In the genomic region with DNA sequence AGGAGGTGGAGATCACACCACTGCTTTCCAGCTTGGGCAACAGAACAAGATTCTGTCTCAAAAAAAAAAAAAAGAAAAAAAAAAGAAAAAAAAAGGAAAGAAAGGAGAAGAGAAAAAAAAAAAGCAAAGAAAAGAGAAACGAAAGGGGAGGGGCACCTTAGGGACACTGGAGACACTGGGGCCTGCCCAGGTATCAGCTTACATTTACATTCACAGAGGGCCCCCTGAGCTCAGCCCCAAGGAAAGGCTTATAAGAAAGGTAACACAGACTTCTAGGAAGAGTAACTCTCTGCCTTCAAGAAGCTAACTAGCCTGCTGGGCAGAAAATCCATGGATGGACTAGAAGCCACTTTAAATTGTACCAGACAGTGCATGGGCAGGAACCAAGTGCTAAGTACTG, we compare ENCODE assay signal across 30 cellular contexts.
"Had no signal": no experiment of that assay in that cellular context is flagged by ENCODE, and none has a peak within 500 bp of the region (broad histone marks: within the 10 kb centered on the region; RNA-seq: fewer than 3 reads in every experiment).

No MANE protein-coding gene starts in this region.

- ATAC-seq: activated T-helper 17 cell treated with anti-CD3 and anti-CD28 coated beads, Interleukin-2, amount 50 U/mL, for 72 hours; Panc1; Right ventricle myocardium inferior; T-cell had no signal

- H3K27me3 ChIP-seq: MG63 had no signal

- H3K4me3 ChIP-seq: MG63, SK-N-MC had no signal

- DNase-seq: activated CD4-positive, alpha-beta memory T cell treated with anti-CD3 and anti-CD28 coated beads for 36 hours; activated CD4-positive, alpha-beta T cell treated with anti-CD3 and anti-CD28 coated beads, Interleukin-2, amount 10 ng/mL, durations not matched to agents 7 days and 5 days; activated CD4-positive, CD25-positive, alpha-beta regulatory T cell; activated CD8-positive, alpha-beta memory T cell treated with anti-CD3 and anti-CD28 coated beads for 24 hours; activated gamma-delta T cell; activated naive CD4-positive, alpha-beta T cell treated with anti-CD3 and anti-CD28 coated beads for 36 hours; activated T-cell treated with anti-CD3 and anti-CD28 coated beads for 4 hours; activated T-cell treated with anti-CD3 and anti-CD28 coated beads, Interleukin-2, amount 50 U/mL, for 48 hours; amygdala; MG63; MV-4-11; NCI-H1092 treated with DMSO at 0.1 percent for 48 hours; NCI-H1417 treated with DMSO at 0.1 percent for 48 hours; NCI-H1694; NCI-H2029; NCI-H2107; NCI-H226; NCI-H526; NCI-H774; OCI-M1; RPMI8226; T-cell; T-helper 2 cell; T1000 had no signal

- FAIRE-seq: astrocyte, TTC549 had no signal

- H3K27ac ChIP-seq: SK-N-MC had no signal

- H3K36me3 ChIP-seq: MG63 had no signal

- H3K9me3 ChIP-seq: MG63 had no signal
